Comparison of ENCODE assay signal across 33 cellular contexts in genomic region chr11:125431009-125431408, GRCh38.
"Had no signal": no experiment of that assay in that cellular context is flagged by ENCODE, and none has a peak within 500 bp of the region (broad histone marks: within the 10 kb centered on the region; RNA-seq: fewer than 3 reads in every experiment).

No MANE protein-coding gene starts in this region.

- H3K4me3 Mint-ChIP-seq: activated CD4-positive, alpha-beta T cell treated with anti-CD3 and anti-CD28 coated beads, Interleukin-2, amount 10 ng/mL, durations not matched to agents 7 days and 5 days; activated CD8-positive, alpha-beta T cell treated with anti-CD3 and anti-CD28 coated beads for 36 hours; activated naive CD4-positive, alpha-beta T cell treated with anti-CD3 and anti-CD28 coated beads for 36 hours; activated naive CD4-positive, alpha-beta T cell treated with anti-CD3 and anti-CD28 coated beads, Interleukin-2, amount 50 U/mL, for 24 hours; activated naive CD8-positive, alpha-beta T cell treated with anti-CD3 and anti-CD28 coated beads for 36 hours; activated naive CD8-positive, alpha-beta T cell treated with anti-CD3 and anti-CD28 coated beads, Interleukin-2, amount 50 U/mL, for 24 hours; activated T-cell treated with anti-CD3 and anti-CD28 coated beads, Interleukin-2, amount 50 U/mL, for 4 hours; activated T-helper 17 cell treated with anti-CD3 and anti-CD28 coated beads, Interleukin-2, amount 50 U/mL, for 72 hours; brain; central memory CD8-positive, alpha-beta T cell; dendritic cell treated with granulocyte-macrophage colony-stimulating factor and Interleukin-4, amounts not matched to agents 40 ng/mL and 50 ng/mL, for 4 days; effector memory CD8-positive, alpha-beta T cell; T-cell; T-helper 1 cell treated with Interleukin-12 subunit alpha and Interleukin-12 subunit beta and Interleukin-4 antibody, amounts not matched to agents 30 μg/mL and 1 μg/mL, for 36 hours had no signal

- H3K4me1 Mint-ChIP-seq: activated CD4-positive, alpha-beta T cell treated with anti-CD3 and anti-CD28 coated beads, Interleukin-2, amount 10 ng/mL, durations not matched to agents 7 days and 5 days; activated naive CD4-positive, alpha-beta T cell treated with anti-CD3 and anti-CD28 coated beads, Interleukin-2, amount 50 U/mL, for 24 hours; activated naive CD8-positive, alpha-beta T cell treated with anti-CD3 and anti-CD28 coated beads for 36 hours; activated naive CD8-positive, alpha-beta T cell treated with anti-CD3 and anti-CD28 coated beads, Interleukin-2, amount 50 U/mL, for 24 hours; activated T-helper 17 cell treated with anti-CD3 and anti-CD28 coated beads, Interleukin-2, amount 50 U/mL, for 72 hours; central memory CD8-positive, alpha-beta T cell had no signal

- FAIRE-seq: endometrium, endothelial cell of umbilical vein, frontal cortex had no signal

- H3K27ac ChIP-seq: adrenal gland, ascending aorta, breast epithelium, cardiac muscle cell, coronary artery, epithelial cell of prostate had no signal

- H3K27me3 Mint-ChIP-seq: activated naive CD4-positive, alpha-beta T cell treated with anti-CD3 and anti-CD28 coated beads, Interleukin-2, amount 50 U/mL, for 24 hours; brain had no signal

- ATAC-seq: activated CD8-positive, alpha-beta T cell treated with anti-CD3 and anti-CD28 coated beads for 36 hours; activated naive CD8-positive, alpha-beta T cell treated with anti-CD3 and anti-CD28 coated beads, Interleukin-2, amount 50 U/mL, for 24 hours; activated T-cell treated with anti-CD3 and anti-CD28 coated beads, Interleukin-2, amount 50 U/mL, for 4 hours; activated T-helper 17 cell treated with anti-CD3 and anti-CD28 coated beads, Interleukin-2, amount 50 U/mL, for 72 hours; T-cell had no signal

- H3K27me3 ChIP-seq: adrenal gland, ascending aorta, breast epithelium, cardiac muscle cell had no signal

- H3K27ac Mint-ChIP-seq: activated CD4-positive, alpha-beta T cell treated with anti-CD3 and anti-CD28 coated beads, Interleukin-2, amount 10 ng/mL, durations not matched to agents 7 days and 5 days; activated CD8-positive, alpha-beta T cell treated with anti-CD3 and anti-CD28 coated beads for 36 hours; activated naive CD4-positive, alpha-beta T cell treated with anti-CD3 and anti-CD28 coated beads for 36 hours; activated naive CD4-positive, alpha-beta T cell treated with anti-CD3 and anti-CD28 coated beads, Interleukin-2, amount 50 U/mL, for 24 hours; activated naive CD8-positive, alpha-beta T cell treated with anti-CD3 and anti-CD28 coated beads for 36 hours; activated naive CD8-positive, alpha-beta T cell treated with anti-CD3 and anti-CD28 coated beads, Interleukin-2, amount 50 U/mL, for 24 hours; activated T-helper 17 cell treated with anti-CD3 and anti-CD28 coated beads, Interleukin-2, amount 50 U/mL, for 72 hours; dendritic cell treated with granulocyte-macrophage colony-stimulating factor and Interleukin-4, amounts not matched to agents 40 ng/mL and 50 ng/mL, for 4 days; effector memory CD8-positive, alpha-beta T cell; T-cell; T-helper 1 cell treated with Interleukin-12 subunit alpha and Interleukin-12 subunit beta and Interleukin-4 antibody, amounts not matched to agents 30 μg/mL and 1 μg/mL, for 36 hours had no signal

- H3K9me3 Mint-ChIP-seq: activated CD4-positive, alpha-beta T cell treated with anti-CD3 and anti-CD28 coated beads, Interleukin-2, amount 10 ng/mL, durations not matched to agents 7 days and 5 days; activated CD8-positive, alpha-beta T cell treated with anti-CD3 and anti-CD28 coated beads for 36 hours; activated naive CD4-positive, alpha-beta T cell treated with anti-CD3 and anti-CD28 coated beads for 36 hours; activated naive CD4-positive, alpha-beta T cell treated with anti-CD3 and anti-CD28 coated beads, Interleukin-2, amount 50 U/mL, for 24 hours; activated naive CD8-positive, alpha-beta T cell treated with anti-CD3 and anti-CD28 coated beads for 36 hours; activated naive CD8-positive, alpha-beta T cell treated with anti-CD3 and anti-CD28 coated beads, Interleukin-2, amount 50 U/mL, for 24 hours; activated T-cell treated with anti-CD3 and anti-CD28 coated beads, Interleukin-2, amount 50 U/mL, for 4 hours; activated T-helper 17 cell treated with anti-CD3 and anti-CD28 coated beads, Interleukin-2, amount 50 U/mL, for 72 hours; brain; central memory CD8-positive, alpha-beta T cell; dendritic cell treated with granulocyte-macrophage colony-stimulating factor and Interleukin-4, amounts not matched to agents 40 ng/mL and 50 ng/mL, for 4 days; effector memory CD8-positive, alpha-beta T cell; T-cell; T-helper 1 cell treated with Interleukin-12 subunit alpha and Interleukin-12 subunit beta and Interleukin-4 antibody, amounts not matched to agents 30 μg/mL and 1 μg/mL, for 36 hours had no signal

- H3K4me1 ChIP-seq: adrenal gland, ascending aorta, breast epithelium had no signal

- H3K36me3 ChIP-seq: adrenal gland, breast epithelium, cardiac muscle cell had no signal

- DNase-seq: activated CD4-positive, alpha-beta T cell treated with anti-CD3 and anti-CD28 coated beads for 1 hour; activated CD4-positive, alpha-beta T cell treated with anti-CD3 and anti-CD28 coated beads for 4 hours; activated CD4-positive, alpha-beta T cell treated with anti-CD3 and anti-CD28 coated beads, Interleukin-2, amount 10 ng/mL, durations not matched to agents 7 days and 5 days; activated CD4-positive, alpha-beta T cell treated with anti-CD3 and anti-CD28 coated beads, Interleukin-2, amount 50 U/mL, for 4 hours; activated CD8-positive, alpha-beta memory T cell treated with anti-CD3 and anti-CD28 coated beads for 24 hours; activated CD8-positive, alpha-beta T cell treated with anti-CD3 and anti-CD28 coated beads for 36 hours; activated effector memory CD4-positive, alpha-beta T cell treated with anti-CD3 and anti-CD28 coated beads, Interleukin-2, amount 50 U/mL, for 16 hours; activated naive CD4-positive, alpha-beta T cell treated with anti-CD3 and anti-CD28 coated beads for 36 hours; activated naive CD8-positive, alpha-beta T cell treated with anti-CD3 and anti-CD28 coated beads for 36 hours; activated naive CD8-positive, alpha-beta T cell treated with anti-CD3 and anti-CD28 coated beads, Interleukin-2, amount 50 U/mL, for 24 hours; activated T-cell treated with anti-CD3 and anti-CD28 coated beads, Interleukin-2, amount 50 U/mL, for 4 hours; adrenal gland; amygdala; effector CD4-positive, alpha-beta T cell; effector memory CD8-positive, alpha-beta T cell; foreskin fibroblast; SW 1271; T-cell; T1000 had no signal

- H3K36me3 Mint-ChIP-seq: activated naive CD4-positive, alpha-beta T cell treated with anti-CD3 and anti-CD28 coated beads, Interleukin-2, amount 50 U/mL, for 24 hours; activated naive CD8-positive, alpha-beta T cell treated with anti-CD3 and anti-CD28 coated beads for 36 hours; T-cell had no signal

- H3K9me3 ChIP-seq: adrenal gland, ascending aorta, breast epithelium had no signal

- H3K4me3 ChIP-seq: adrenal gland, ascending aorta, breast epithelium, cardiac muscle cell, coronary artery had no signal
